8 cellular contexts compared by ENCODE assay signal in the genomic region with DNA sequence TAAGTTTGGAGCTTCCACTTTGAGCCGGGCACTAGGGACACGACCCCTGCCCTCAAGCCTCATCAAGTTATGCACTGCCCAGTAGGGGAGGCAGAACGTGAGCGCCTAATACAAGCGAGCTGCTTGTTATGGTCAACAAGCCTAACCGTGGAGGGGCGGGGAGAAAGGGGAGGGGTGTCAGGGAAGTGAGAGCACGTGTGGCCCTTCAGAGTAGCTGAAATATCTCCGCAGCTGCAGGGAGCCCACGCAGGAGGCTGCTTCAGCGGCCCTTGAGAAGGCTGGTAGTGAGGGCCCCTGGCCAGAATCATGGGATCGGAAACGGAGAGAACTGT. TPM values are rescaled to one million over a fixed set of nuclear protein-coding genes. Genes with fewer than 3 reads are reported as not detected.
DNase-seq lines count a peak whose midpoint lies in the region; ATAC-seq and TF ChIP-seq lines count a peak whose summit lies in the region.

No MANE protein-coding gene starts in this region.

- CTCF ChIA-PET in activated CD8-positive, alpha-beta memory T cell treated with anti-CD3 and anti-CD28 coated beads, Interleukin-2, amount 10 ng/mL, durations not matched to agents 7 days and 5 days (lab: Charles Lee) = interaction anchor here (0.9 to 2.7 kb wide), 14 partner anchors 9 to 171 kb away, joined by 3 to 17 read pairs (median 5); a partner anchor contains a TSS

- no peak overlapping the region for H3K27ac Mint-ChIP-seq in activated CD8-positive, alpha-beta memory T cell treated with anti-CD3 and anti-CD28 coated beads, Interleukin-2, amount 10 ng/mL, durations not matched to agents 7 days and 5 days
- H3K27ac Mint-ChIP-seq in natural killer cell treated with Interleukin-12 subunit alpha and Interleukin-12 subunit beta and Interleukin-15 and Interleukin-18, amount 100 ng/mL, for 72 hours = no peak overlapping the region

- TF ChIP-seq EP300 in suprapubic skin (IDR thresholded peaks at IDR 0.05) = no peak

- TF ChIP-seq CTCF in fibroblast of mammary gland (conservative IDR thresholded peaks at IDR 0.05; ENCODE audit: control insufficient read depth, insufficient read depth, low read depth, low read length) (no peak), suprapubic skin (IDR thresholded peaks at IDR 0.05) (no peak)

- H3K9me3 Mint-ChIP-seq in activated CD8-positive, alpha-beta memory T cell treated with anti-CD3 and anti-CD28 coated beads, Interleukin-2, amount 10 ng/mL, durations not matched to agents 7 days and 5 days (ENCODE audit: low read depth) = peaks cover 5% of the 10 kb centered on the region
- H3K9me3 Mint-ChIP-seq in activated T-cell treated with anti-CD3 and anti-CD28 coated beads, Interleukin-2, amount 50 U/mL, for 4 hours = peaks cover 7% of the 10 kb centered on the region
- peaks cover 3% of the 10 kb centered on the region for H3K9me3 Mint-ChIP-seq in natural killer cell treated with Interleukin-12 subunit alpha and Interleukin-12 subunit beta and Interleukin-15 and Interleukin-18, amount 100 ng/mL, for 72 hours

- H3K36me3 ChIP-seq in suprapubic skin = no peaks in the 10 kb centered on the region

- H3K4me3 Mint-ChIP-seq in activated CD8-positive, alpha-beta memory T cell treated with anti-CD3 and anti-CD28 coated beads, Interleukin-2, amount 10 ng/mL, durations not matched to agents 7 days and 5 days = peak overlapping the region; percentile 75
- H3K4me3 Mint-ChIP-seq in activated T-cell treated with anti-CD3 and anti-CD28 coated beads, Interleukin-2, amount 50 U/mL, for 4 hours = peak overlapping the region; percentile 78
- peak overlapping the region; percentile 80 for H3K4me3 Mint-ChIP-seq in natural killer cell treated with Interleukin-12 subunit alpha and Interleukin-12 subunit beta and Interleukin-15 and Interleukin-18, amount 100 ng/mL, for 72 hours

- WGBS in suprapubic skin = 4% methylated on average over 13 of the region's 13 CpGs

- peak overlapping the region; percentile 80 for H3K27ac ChIP-seq in suprapubic skin

- DNase-seq in activated CD8-positive, alpha-beta memory T cell treated with anti-CD3 and anti-CD28 coated beads, Interleukin-2, amount 10 ng/mL, durations not matched to agents 7 days and 5 days = no peak
- no peak for DNase-seq in activated CD8-positive, alpha-beta memory T cell treated with anti-CD3 and anti-CD28 coated beads, Interleukin-2, amount 50 U/mL, for 48 hours
- DNase-seq in NCI-H524 (lab: John Stamatoyannopoulos, UW) (peak; percentile 39 to 66), fibroblast of mammary gland (ENCODE audit: low read depth) (peak; percentile 28), suprapubic skin (ENCODE audit: low spot score in 2 of 2) (peak; percentile 70 to 82)
- DNase-seq in activated T-cell treated with anti-CD3 and anti-CD28 coated beads, Interleukin-2, amount 50 U/mL, for 4 hours = peak; percentile 26
- DNase-seq in natural killer cell treated with Interleukin-12 subunit alpha and Interleukin-12 subunit beta and Interleukin-15 and Interleukin-18, amount 100 ng/mL, for 72 hours (ENCODE audit: low spot score) = no peak

- TF ChIP-seq POLR2A in suprapubic skin (IDR thresholded peaks at IDR 0.05) = no peak

- no peaks in the 10 kb centered on the region for H3K27me3 Mint-ChIP-seq in activated CD8-positive, alpha-beta memory T cell treated with anti-CD3 and anti-CD28 coated beads, Interleukin-2, amount 10 ng/mL, durations not matched to agents 7 days and 5 days
- H3K27me3 Mint-ChIP-seq in activated T-cell treated with anti-CD3 and anti-CD28 coated beads, Interleukin-2, amount 50 U/mL, for 4 hours (ENCODE audit: low read depth) = no peaks in the 10 kb centered on the region
- H3K27me3 Mint-ChIP-seq in natural killer cell treated with Interleukin-12 subunit alpha and Interleukin-12 subunit beta and Interleukin-15 and Interleukin-18, amount 100 ng/mL, for 72 hours = peaks cover 0 to 3% of the 10 kb centered on the region in 2 donors

- H3K36me3 Mint-ChIP-seq in activated CD8-positive, alpha-beta memory T cell treated with anti-CD3 and anti-CD28 coated beads, Interleukin-2, amount 10 ng/mL, durations not matched to agents 7 days and 5 days = peaks cover 13% of the 10 kb centered on the region
- H3K36me3 Mint-ChIP-seq in activated T-cell treated with anti-CD3 and anti-CD28 coated beads, Interleukin-2, amount 50 U/mL, for 4 hours (ENCODE audit: insufficient read depth) = peaks cover 14% of the 10 kb centered on the region
- peaks cover 9% of the 10 kb centered on the region for H3K36me3 Mint-ChIP-seq in natural killer cell treated with Interleukin-12 subunit alpha and Interleukin-12 subunit beta and Interleukin-15 and Interleukin-18, amount 100 ng/mL, for 72 hours

- peak; percentile 10 for ATAC-seq in activated CD8-positive, alpha-beta memory T cell treated with anti-CD3 and anti-CD28 coated beads, Interleukin-2, amount 10 ng/mL, durations not matched to agents 7 days and 5 days
- ATAC-seq in HG02981 (IDR thresholded peaks at IDR 0.05; ENCODE audit: unreplicated experiment) = peak; percentile 49
- ATAC-seq in activated T-cell treated with anti-CD3 and anti-CD28 coated beads, Interleukin-2, amount 50 U/mL, for 4 hours = peak; percentile 13 to 15
- peak; percentile 22 to 26 for ATAC-seq in natural killer cell treated with Interleukin-12 subunit alpha and Interleukin-12 subunit beta and Interleukin-15 and Interleukin-18, amount 100 ng/mL, for 72 hours

- no peaks in the 10 kb centered on the region for H3K9me3 ChIP-seq in suprapubic skin

- peaks cover 14% of the 10 kb centered on the region for H3K4me1 Mint-ChIP-seq in activated CD8-positive, alpha-beta memory T cell treated with anti-CD3 and anti-CD28 coated beads, Interleukin-2, amount 10 ng/mL, durations not matched to agents 7 days and 5 days
- H3K4me1 Mint-ChIP-seq in activated T-cell treated with anti-CD3 and anti-CD28 coated beads, Interleukin-2, amount 50 U/mL, for 4 hours (ENCODE audit: low read depth) = peaks cover 15% of the 10 kb centered on the region
- H3K4me1 Mint-ChIP-seq in natural killer cell treated with Interleukin-12 subunit alpha and Interleukin-12 subunit beta and Interleukin-15 and Interleukin-18, amount 100 ng/mL, for 72 hours (ENCODE audit: low read depth in 2 of 2) = peaks cover 8 to 11% of the 10 kb centered on the region in 2 donors

- H3K4me3 ChIP-seq in fibroblast of mammary gland (ENCODE audit: control insufficient read depth, low read depth, low read length) = peak overlapping the region; percentile 40
- H3K4me3 ChIP-seq in suprapubic skin = peak overlapping the region; percentile 82

- peaks cover 17% of the 10 kb centered on the region for H3K4me1 ChIP-seq in suprapubic skin

- no peaks in the 10 kb centered on the region for H3K27me3 ChIP-seq in suprapubic skin

RNA-seq across cellular contexts. Expression of a gene that starts 0.7 kb away (rescaled TPM):
- total RNA-seq in activated CD8-positive, alpha-beta memory T cell treated with anti-CD3 and anti-CD28 coated beads, Interleukin-2, amount 10 ng/mL, durations not matched to agents 7 days and 5 days = 1 to 10 TPM; 3.7 to 6.5 TPM
- total RNA-seq in activated T-cell treated with anti-CD3 and anti-CD28 coated beads, Interleukin-2, amount 50 U/mL, for 4 hours = 10 to 100 TPM; 10.4 to 12.4 (median 11.2) TPM
- 1 to 10 TPM; 2.3 to 3.1 TPM for total RNA-seq in natural killer cell treated with Interleukin-12 subunit alpha and Interleukin-12 subunit beta and Interleukin-15 and Interleukin-18, amount 100 ng/mL, for 72 hours
- 10 to 100 TPM; 11.2 to 16.0 (median 14.8) TPM for total RNA-seq in suprapubic skin

RNA-seq across cellular contexts. Expression of a gene that starts 6.1 kb away (rescaled TPM):
- under 1 TPM; 0.42 to 0.58 TPM for total RNA-seq in activated CD8-positive, alpha-beta memory T cell treated with anti-CD3 and anti-CD28 coated beads, Interleukin-2, amount 10 ng/mL, durations not matched to agents 7 days and 5 days
- under 1 TPM; 0.38 to 0.87 (median 0.45) TPM for total RNA-seq in activated T-cell treated with anti-CD3 and anti-CD28 coated beads, Interleukin-2, amount 50 U/mL, for 4 hours
- total RNA-seq in natural killer cell treated with Interleukin-12 subunit alpha and Interleukin-12 subunit beta and Interleukin-15 and Interleukin-18, amount 100 ng/mL, for 72 hours = under 1 TPM; 0.45 to 0.81 TPM
- total RNA-seq in suprapubic skin = 10 to 100 TPM; 28.9 to 55.3 (median 38.1) TPM

Comparison
In these comparisons a context has a peak if more than half of its experiments do, and no peak if none do; other contexts are left out.
1. DNase-seq: peak in NCI-H524 (2 of 2), activated T-cell treated with anti-CD3 and anti-CD28 coated beads, Interleukin-2, amount 50 U/mL, for 4 hours (single experiment), fibroblast of mammary gland (single experiment) and suprapubic skin (2 of 2); none in activated CD8-positive, alpha-beta memory T cell treated with anti-CD3 and anti-CD28 coated beads, Interleukin-2, amount 10 ng/mL, durations not matched to agents 7 days and 5 days (single experiment), activated CD8-positive, alpha-beta memory T cell treated with anti-CD3 and anti-CD28 coated beads, Interleukin-2, amount 50 U/mL, for 48 hours (single experiment) and natural killer cell treated with Interleukin-12 subunit alpha and Interleukin-12 subunit beta and Interleukin-15 and Interleukin-18, amount 100 ng/mL, for 72 hours (single experiment).
2. RNA of a gene that starts 6.1 kb away (total RNA-seq): 28.9 to 55.3 TPM in suprapubic skin; 0.45 to 0.81 TPM in natural killer cell treated with Interleukin-12 subunit alpha and Interleukin-12 subunit beta and Interleukin-15 and Interleukin-18, amount 100 ng/mL, for 72 hours, 0.42 to 0.58 TPM in activated CD8-positive, alpha-beta memory T cell treated with anti-CD3 and anti-CD28 coated beads, Interleukin-2, amount 10 ng/mL, durations not matched to agents 7 days and 5 days and 0.38 to 0.87 TPM in activated T-cell treated with anti-CD3 and anti-CD28 coated beads, Interleukin-2, amount 50 U/mL, for 4 hours; every median in the first group is over 10 times any median in the second.
3. Peak in every context shown above with its lines, with median percentiles within 50 percentile points of each other: ATAC-seq and H3K4me3 Mint-ChIP-seq.